Comparison of ENCODE assay signal across 1 cellular context in the genomic region with DNA sequence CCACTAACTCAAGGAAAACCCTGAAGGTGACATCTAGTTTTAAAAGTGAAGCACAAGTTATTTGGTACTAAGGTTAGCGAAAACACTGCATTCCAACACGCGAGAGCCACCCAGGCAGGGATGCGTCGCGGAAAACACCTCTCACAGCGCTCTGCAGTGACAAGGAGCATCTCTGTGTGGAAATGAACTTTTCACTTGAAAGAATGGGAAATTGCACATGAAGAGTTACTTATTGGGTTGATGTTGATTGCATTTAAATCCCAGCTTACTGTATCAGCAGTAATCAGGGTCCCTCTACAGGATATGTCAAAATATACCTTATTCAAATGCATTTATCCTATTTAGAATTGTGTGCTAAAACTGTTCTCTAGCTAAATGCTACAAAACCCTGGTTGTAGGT.
TF ChIP-seq lines count a peak whose summit lies in the region.

No MANE protein-coding gene starts in this region.

TF ChIP-seq in IMR-90, 13 proteins besides CTCF, POLR2A, EP300 and RAD21:
- TF ChIP-seq BHLHE40 (IDR thresholded peaks at IDR 0.05; ENCODE audit: low read depth, low read length) (no peak), MAFK (IDR thresholded peaks at IDR 0.05; ENCODE audit: low read depth, low read length) (no peak), SMC3 (IDR thresholded peaks at IDR 0.05; ENCODE audit: low read depth, low read length) (peak; percentile 24; the same call in 1 of the 2 replicates), RCOR1 (IDR thresholded peaks at IDR 0.05; ENCODE audit: insufficient replicate concordance, low read length) (no peak)
